In genomic region chr10:131179386-131179785, GRCh38 we compare ENCODE assay signal across 16 cellular contexts.
DNase-seq lines count a peak whose midpoint lies in the region; ATAC-seq lines count a peak whose summit lies in the region.
"Had no signal": no experiment of that assay in that cellular context is flagged by ENCODE, and none has a peak within 500 bp of the region (broad histone marks: within the 10 kb centered on the region; RNA-seq: fewer than 3 reads in every experiment).

No MANE protein-coding gene starts in this region.

- peak; percentile 38 for DNase-seq in activated effector memory CD4-positive, alpha-beta T cell treated with anti-CD3 and anti-CD28 coated beads, Interleukin-2, amount 50 U/mL, for 16 hours
- no peak for DNase-seq in activated effector memory CD4-positive, alpha-beta T cell treated with Interleukin-2 at 50 U/mL for 16 hours
- DNase-seq in mesendoderm (no peak), sciatic nerve (ENCODE audit: low spot score) (peak; percentile 40), ureter (ENCODE audit: low spot score) (peak; percentile 32), T-helper 2 cell (no peak)
- DNase-seq in activated CD4-positive, CD25-positive, alpha-beta regulatory T cell (lab: John Stamatoyannopoulos, UW): no peak
- DNase-seq: Caco-2, DMS153, GOT3, KG1, NCI-H187, NCI-H2227 treated with DMSO at 0.1 percent for 48 hours had no signal

- H3K27me3 ChIP-seq in mesendoderm (ENCODE audit: insufficient read depth, low read length, poor library complexity): no peaks in the 10 kb centered on the region
- H3K27me3 ChIP-seq: SJSA1 had no signal

- H3K4ac ChIP-seq in mesendoderm (ENCODE audit: low read depth, low read length): no peak overlapping the region

- H4K5ac ChIP-seq in mesendoderm (ENCODE audit: low read length): no peak overlapping the region

- no peak overlapping the region for H2BK120ac ChIP-seq in mesendoderm (ENCODE audit: low read depth, low read length)

- H4K8ac ChIP-seq in mesendoderm (ENCODE audit: low read depth, low read length): no peak overlapping the region

- intact Hi-C loops in sciatic nerve (cut with DNase I): no loop called here

- peaks cover 2% of the 10 kb centered on the region for H3K36me3 ChIP-seq in mesendoderm (ENCODE audit: control insufficient read depth, insufficient read depth, low read length)
- H3K36me3 ChIP-seq: SJSA1 had no signal

- no peak overlapping the region for H3K27ac ChIP-seq in mesendoderm (ENCODE audit: low read depth, low read length)
- H3K27ac ChIP-seq: SJSA1 had no signal

- no peak overlapping the region for H2BK5ac ChIP-seq in mesendoderm (ENCODE audit: low read length)

- no peaks in the 10 kb centered on the region for H3K4me1 ChIP-seq in mesendoderm (ENCODE audit: control insufficient read depth, low read depth, low read length)
- H3K4me1 ChIP-seq: Caco-2, SJSA1 had no signal

- H3K9ac ChIP-seq in mesendoderm (ENCODE audit: low read length): no peak overlapping the region

- no peak overlapping the region for H3K4me2 ChIP-seq in mesendoderm (ENCODE audit: low read length)

- no peaks in the 10 kb centered on the region for H3K79me2 ChIP-seq in mesendoderm (ENCODE audit: control insufficient read depth, insufficient read depth, low read length)

- no peak overlapping the region for H3K18ac ChIP-seq in mesendoderm (ENCODE audit: low read length)

- peak overlapping the region; percentile 11 for H3K56ac ChIP-seq in mesendoderm (ENCODE audit: low read length)

- H3K79me1 ChIP-seq in mesendoderm (ENCODE audit: low read length): peaks cover 2% of the 10 kb centered on the region

- no peak overlapping the region for H2BK15ac ChIP-seq in mesendoderm (replicated peaks; ENCODE audit: low read depth)

- H3K23ac ChIP-seq in mesendoderm (ENCODE audit: low read length): no peak overlapping the region

- no peak for ATAC-seq in sciatic nerve
- ATAC-seq in GM19023 (IDR thresholded peaks at IDR 0.05; ENCODE audit: unreplicated experiment): no peak
- ATAC-seq: GM12878 had no signal

- no peak overlapping the region for H3K4me3 ChIP-seq in mesendoderm (ENCODE audit: low read length)
- H3K4me3 ChIP-seq: GM12878, SJSA1 had no signal

- no CpG with 5 or more reads among the region's 12 CpGs for WGBS in mesendoderm (ENCODE audit: extremely low coverage, insufficient coverage, low lambda C conversion rate)

- no peak overlapping the region for H2AK5ac ChIP-seq in mesendoderm (ENCODE audit: low read length)

Comparison
In these comparisons a context has a peak if more than half of its experiments do, and no peak if none do; other contexts are left out.
1. DNase-seq: peak in activated effector memory CD4-positive, alpha-beta T cell treated with anti-CD3 and anti-CD28 coated beads, Interleukin-2, amount 50 U/mL, for 16 hours (single experiment), sciatic nerve (single experiment) and ureter (single experiment); none in activated effector memory CD4-positive, alpha-beta T cell treated with Interleukin-2 at 50 U/mL for 16 hours (single experiment), mesendoderm (single experiment), T-helper 2 cell (0 of 5) and activated CD4-positive, CD25-positive, alpha-beta regulatory T cell (0 of 4).